ENCODE assay signal across 13 cellular contexts in genomic region chr1:84782881-84783280, GRCh38.
"Had no signal": no experiment of that assay in that cellular context is flagged by ENCODE, and none has a peak within 500 bp of the region (broad histone marks: within the 10 kb centered on the region; RNA-seq: fewer than 3 reads in every experiment).

No MANE protein-coding gene starts in this region.

- H3K9me3 Mint-ChIP-seq: activated CD4-positive, alpha-beta memory T cell treated with anti-CD3 and anti-CD28 coated beads for 36 hours; activated T-cell treated with anti-CD3 and anti-CD28 coated beads, Interleukin-2, amount 50 U/mL, for 4 hours; mesothelial cell of epicardium; neural crest cell; T-helper 1 cell treated with Interleukin-12 subunit alpha and Interleukin-12 subunit beta and Interleukin-4 antibody, amounts not matched to agents 30 μg/mL and 1 μg/mL, for 36 hours; type B pancreatic cell had no signal

- H3K27me3 ChIP-seq: adrenal gland, dorsolateral prefrontal cortex, gastrocnemius medialis, heart right ventricle had no signal

- H3K4me3 ChIP-seq: adrenal gland, gastrocnemius medialis, lung, prostate gland had no signal

- H3K36me3 Mint-ChIP-seq: activated CD4-positive, alpha-beta memory T cell treated with anti-CD3 and anti-CD28 coated beads for 36 hours; mesothelial cell of epicardium; type B pancreatic cell had no signal

- H3K4me1 ChIP-seq: gastrocnemius medialis had no signal

- H3K4me3 Mint-ChIP-seq: neural crest cell had no signal

- H3K27ac Mint-ChIP-seq: activated CD4-positive, alpha-beta memory T cell treated with anti-CD3 and anti-CD28 coated beads for 36 hours; activated CD4-positive, alpha-beta T cell treated with anti-CD3 and anti-CD28 coated beads for 36 hours; mesothelial cell of epicardium; T-helper 1 cell treated with Interleukin-12 subunit alpha and Interleukin-12 subunit beta and Interleukin-4 antibody, amounts not matched to agents 30 μg/mL and 1 μg/mL, for 36 hours; type B pancreatic cell had no signal

- H3K36me3 ChIP-seq: adrenal gland, gastrocnemius medialis, heart right ventricle, prostate gland had no signal

- H3K9me3 ChIP-seq: adrenal gland, gastrocnemius medialis, prostate gland had no signal

- H3K4me1 Mint-ChIP-seq: neural crest cell had no signal

- H3K27me3 Mint-ChIP-seq: activated CD4-positive, alpha-beta memory T cell treated with anti-CD3 and anti-CD28 coated beads for 36 hours; activated CD4-positive, alpha-beta T cell treated with anti-CD3 and anti-CD28 coated beads for 36 hours; type B pancreatic cell had no signal

- ATAC-seq: gastrocnemius medialis had no signal
